Comparison of ENCODE assay signal across 8 cellular contexts in genomic region chr5:134184155-134185135, GRCh38. TPM values are rescaled to one million over a fixed set of nuclear protein-coding genes. Genes with fewer than 3 reads are reported as not detected.
DNase-seq lines count a peak whose midpoint lies in the region; ATAC-seq, FAIRE-seq and TF ChIP-seq lines count a peak whose summit lies in the region.

No MANE protein-coding gene starts in this region.

- H3K27me3 Mint-ChIP-seq in activated T-cell treated with anti-CD3 and anti-CD28 coated beads, Interleukin-2, amount 50 U/mL, for 4 hours (ENCODE audit: low read depth), result no peaks in the 10 kb centered on the region

- H3K27ac ChIP-seq in A549 (no peak overlapping the region), PC-9 (no peak overlapping the region), testis (no peak overlapping the region)

- BruUV-seq in PC-9 (replicated peaks; lab: Mats Ljungman, UMichigan), result no TSS peak

- H3K4me1 Mint-ChIP-seq in activated T-cell treated with anti-CD3 and anti-CD28 coated beads, Interleukin-2, amount 50 U/mL, for 4 hours (ENCODE audit: low read depth), result no peaks in the 10 kb centered on the region

- H3K4me1 ChIP-seq in A549 (no peaks in the 10 kb centered on the region), PC-9 (replicated peaks; ENCODE audit: insufficient read depth) (no peaks in the 10 kb centered on the region), testis (peaks cover 4% of the 10 kb centered on the region)

- H3K4me2 ChIP-seq in A549 (no peak overlapping the region), PC-9 (no peak overlapping the region)

- H2AFZ ChIP-seq in PC-9, result no peak overlapping the region

- H3K9me2 ChIP-seq in PC-9 (ENCODE audit: insufficient read depth), result no peaks in the 10 kb centered on the region

- FAIRE-seq in A549 (lab: Jason Lieb, UNC) (no peak), GM18507 (lab: Jason Lieb, UNC) (peak; percentile 87)

- no peaks in the 10 kb centered on the region for H3F3A ChIP-seq in PC-9 (ENCODE audit: insufficient read depth, low read depth)

- CTCF ChIA-PET in A549 (lab: Yijun Ruan, JAX), result interaction anchor here (0.6 to 14.7 kb wide), 49 partner anchors 8 to 405 kb away, joined by 3 to 345 read pairs (median 4); partner anchors contain the start of gene PPP2CA
- CTCF ChIA-PET in PC-9 (lab: Charles Lee), result interaction anchor here (1.1 to 1.4 kb wide), 2 partner anchors 37 to 105 kb away, joined by 3 to 12 read pairs; no protein-coding TSS in a partner anchor

- H3K4me3 ChIP-seq in A549, result no peak overlapping the region
- H3K4me3 ChIP-seq in PC-9, result no peak overlapping the region
- H3K4me3 ChIP-seq in fibroblast of the aortic adventitia (ENCODE audit: low read depth, low read length), result no peak overlapping the region
- no peak overlapping the region for H3K4me3 ChIP-seq in testis

- intact Hi-C loops in PC-9 (cut with micrococcal nuclease; ENCODE audit: unreplicated experiment) (loop anchor here (1.0 kb wide), 1 partner anchor 105 kb away; no protein-coding TSS in a partner anchor), testis (cut with DNase I; ENCODE audit: low total_unique reads) (loop anchor here (5.0 kb wide), 1 partner anchor 103 kb away; no protein-coding TSS in a partner anchor)

- no peaks in the 10 kb centered on the region for H3K27me3 ChIP-seq in PC-9 (ENCODE audit: insufficient read depth, low read depth)
- no peaks in the 10 kb centered on the region for H3K27me3 ChIP-seq in testis

- TF ChIP-seq CTCF in A549 (IDR thresholded peaks at IDR 0.05) (peak; percentile 90), PC-9 (conservative IDR thresholded peaks at IDR 0.05) (peak; percentile 90), fibroblast of the aortic adventitia (IDR thresholded peaks at IDR 0.05; ENCODE audit: insufficient read depth, low read length) (peak; percentile 96), testis (IDR thresholded peaks at IDR 0.05) (peak; percentile 70 to 78 (median 75))

- TF ChIP-seq POLR2A in A549 (IDR thresholded peaks at IDR 0.05; ENCODE audit: low read length) (no peak), testis (IDR thresholded peaks at IDR 0.05) (no peak)

- no peaks in the 10 kb centered on the region for H4K20me1 ChIP-seq in PC-9 (ENCODE audit: insufficient read depth)

- H3K36me3 ChIP-seq in PC-9 (ENCODE audit: low read depth), result no peaks in the 10 kb centered on the region
- no peaks in the 10 kb centered on the region for H3K36me3 ChIP-seq in testis (ENCODE audit: low read depth, missing control alignments)

- no peaks in the 10 kb centered on the region for H3K79me2 ChIP-seq in PC-9 (ENCODE audit: low read depth)

- WGBS in A549 (ENCODE audit: missing lambda C conversion rate), result 51% methylated on average over 11 of the region's 11 CpGs
- 63 to 77% methylated on average over 8 to 11 of the region's 11 CpGs for WGBS in testis, 2 donors

- H3K9me3 ChIP-seq in A549 (no peaks in the 10 kb centered on the region), PC-9 (ENCODE audit: insufficient read depth, low read depth) (no peaks in the 10 kb centered on the region), testis (no peaks in the 10 kb centered on the region)

- H3K4me3 Mint-ChIP-seq in activated T-cell treated with anti-CD3 and anti-CD28 coated beads, Interleukin-2, amount 50 U/mL, for 4 hours, result no peak overlapping the region

- no peak for TF ChIP-seq EP300 in A549 (IDR thresholded peaks at IDR 0.05)

- no peaks in the 10 kb centered on the region for H3K36me3 Mint-ChIP-seq in activated T-cell treated with anti-CD3 and anti-CD28 coated beads, Interleukin-2, amount 50 U/mL, for 4 hours (ENCODE audit: insufficient read depth)

- H3K9me3 Mint-ChIP-seq in activated T-cell treated with anti-CD3 and anti-CD28 coated beads, Interleukin-2, amount 50 U/mL, for 4 hours, result no peaks in the 10 kb centered on the region

- DNase-seq in A549 (ENCODE audit: low read depth in 1 of 2, low spot score in 1 of 2) (peak; percentile 73 to 87), GM18507 (ENCODE audit: extremely low spot score, insufficient read length, low read depth) (peak; percentile 62), PC-9 (peak; percentile 39 to 65), fibroblast of the aortic adventitia (ENCODE audit: low read depth) (peak; percentile 73), nucleus accumbens (lab: John Stamatoyannopoulos, UW) (peak in 48 of 56 donors; percentile 6 to 77 (median 40)), testis (peak; percentile 67)
- peak; percentile 74 for DNase-seq in activated T-cell treated with anti-CD3 and anti-CD28 coated beads, Interleukin-2, amount 50 U/mL, for 4 hours

- TF ChIP-seq RAD21 in A549 (conservative IDR thresholded peaks at IDR 0.05 in 1 of 2, IDR thresholded peaks at IDR 0.05 in 1 of 2), result peak; percentile 94 to 97

- ATAC-seq in A549 (peak; percentile 87 to 95), HG03342 (IDR thresholded peaks at IDR 0.05; ENCODE audit: unreplicated experiment) (peak; percentile 93)
- peak; percentile 96 to 97 for ATAC-seq in activated T-cell treated with anti-CD3 and anti-CD28 coated beads, Interleukin-2, amount 50 U/mL, for 4 hours

- POLR2A ChIA-PET in A549 (lab: Yijun Ruan, JAX) (interaction anchor here (1.0 kb wide), 1 partner anchor 107 kb away, joined by 3 read pairs; no protein-coding TSS in a partner anchor), PC-9 (lab: Charles Lee; ENCODE audit: unreplicated experiment) (interaction anchor here (0.6 kb wide), 1 partner anchor 204 kb away, joined by 9 read pairs; no protein-coding TSS in a partner anchor)

TF ChIP-seq in A549, 52 proteins besides CTCF, POLR2A, EP300 and RAD21:
- TF ChIP-seq SMC3 (IDR thresholded peaks at IDR 0.05) (peak; percentile 97), ESRRA (IDR thresholded peaks at IDR 0.05; ENCODE audit: borderline replicate concordance, low read length) (no peak), BHLHE40 (IDR thresholded peaks at IDR 0.05; ENCODE audit: low read depth, low read length) (no peak), CHD4 (IDR thresholded peaks at IDR 0.05; ENCODE audit: borderline replicate concordance) (no peak), RNF2 (IDR thresholded peaks at IDR 0.05; ENCODE audit: borderline replicate concordance, low read depth) (no peak), GATA3 (IDR thresholded peaks at IDR 0.05; ENCODE audit: borderline replicate concordance) (no peak), MYC (IDR thresholded peaks at IDR 0.05; ENCODE audit: borderline replicate concordance, low read length) (no peak), CBX8 (IDR thresholded peaks at IDR 0.05) (no peak), EHMT2 (IDR thresholded peaks at IDR 0.05; ENCODE audit: low read depth) (no peak)

RNA-seq across cellular contexts. Expression of gene SKP1, which starts 7.7 kb away (rescaled TPM):
- polyA plus RNA-seq in A549 (2011; rRNA removed), result 608 and 776 TPM in 2 replicates
- polyA plus RNA-seq in A549 (2012; cell fraction: cytosol; rRNA removed), result 286 and 332 TPM in 2 replicates
- polyA plus RNA-seq in A549 (2012; cell fraction: nucleus; rRNA removed), result 83.8 and 155 TPM in 2 replicates
- polyA plus RNA-seq in A549 (2017; fragmentation: RNase III; extraction: RNeasy Plus Mini Kit Qiagen cat#74134 plus additional on column Dnase treatment), result 870 to 955 TPM (median 919 TPM) in 3 replicates
- polyA minus RNA-seq in A549 (2011; rRNA and poly(A)+ RNA removed), result 90.6 and 122 TPM in 2 replicates
- total RNA-seq in PC-9 (2021), result 335 and 409 TPM in 2 replicates
- total RNA-seq in activated T-cell treated with anti-CD3 and anti-CD28 coated beads, Interleukin-2, amount 50 U/mL, for 4 hours, result 100 to 1,000 TPM; 273 to 286 (median 282) TPM
- 271 and 349 TPM in 2 replicates for total RNA-seq in fibroblast of the aortic adventitia (ENCODE audit: low replicate concordance)
- 100 to 1,000 TPM; 336 to 459 TPM for total RNA-seq in testis
- 919 TPM for polyA plus RNA-seq in testis (ENCODE audit: insufficient read depth, low read depth, low replicate concordance)

RNA-seq across cellular contexts. Expression of gene PPP2CA, which starts 41.4 kb away (rescaled TPM):
- polyA plus RNA-seq in A549 (2011; rRNA removed), result 233 and 357 TPM in 2 replicates
- 132 and 159 TPM in 2 replicates for polyA plus RNA-seq in A549 (2012; cell fraction: cytosol; rRNA removed)
- 208 and 236 TPM in 2 replicates for polyA plus RNA-seq in A549 (2012; cell fraction: nucleus; rRNA removed)
- 268 to 275 TPM (median 273 TPM) in 3 replicates for polyA plus RNA-seq in A549 (2017; fragmentation: RNase III; extraction: RNeasy Plus Mini Kit Qiagen cat#74134 plus additional on column Dnase treatment)
- 57.1 and 57.3 TPM in 2 replicates for polyA minus RNA-seq in A549 (2011; rRNA and poly(A)+ RNA removed)
- 146 and 149 TPM in 2 replicates for total RNA-seq in PC-9 (2021)
- total RNA-seq in activated T-cell treated with anti-CD3 and anti-CD28 coated beads, Interleukin-2, amount 50 U/mL, for 4 hours, result 100 to 1,000 TPM; 206 to 213 (median 209) TPM
- 76.6 and 137 TPM in 2 replicates for total RNA-seq in fibroblast of the aortic adventitia (ENCODE audit: low replicate concordance)
- total RNA-seq in testis, result 100 to 1,000 TPM; 125 to 214 TPM
- 105 TPM for polyA plus RNA-seq in testis (ENCODE audit: insufficient read depth, low read depth, low replicate concordance)
